In the genomic region with DNA sequence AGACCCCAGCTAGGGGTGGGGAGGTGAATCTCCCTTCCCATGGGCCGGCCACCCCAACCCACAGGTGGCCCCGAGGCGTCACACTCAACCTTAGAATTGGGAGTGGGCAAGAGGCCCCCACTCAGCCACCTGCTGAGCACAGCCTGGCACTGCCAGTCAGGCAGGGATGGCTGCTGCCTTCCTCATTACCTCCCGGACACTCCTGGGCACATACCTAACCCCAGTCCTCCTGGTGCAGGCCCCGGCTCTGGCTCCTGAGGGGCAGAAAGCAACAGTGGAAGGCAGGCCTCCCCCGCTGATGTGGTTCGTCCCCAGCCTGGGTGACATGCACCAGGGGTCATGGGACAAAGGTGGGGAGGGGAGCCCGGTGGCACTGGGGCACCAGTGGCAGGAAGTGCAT, we compare ENCODE assay signal across 26 cellular contexts.
"Had no signal": no experiment of that assay in that cellular context is flagged by ENCODE, and none has a peak within 500 bp of the region (broad histone marks: within the 10 kb centered on the region; RNA-seq: fewer than 3 reads in every experiment).

No MANE protein-coding gene starts in this region.

- H3K27me3 ChIP-seq: hepatocyte, neural progenitor cell, testis, thyroid gland, transverse colon, upper lobe of left lung, vagina had no signal

- H3K79me2 ChIP-seq: hepatocyte had no signal

- H3K4me3 ChIP-seq: hepatocyte, left lung, lung, neural progenitor cell, pancreas, prostate gland, skin epidermis, stomach, testis, thyroid gland, transverse colon, upper lobe of left lung, vagina had no signal

- H3K9ac ChIP-seq: neural progenitor cell had no signal

- H3K9me3 ChIP-seq: left lung, pancreas, prostate gland, stomach, testis, thyroid gland, transverse colon, upper lobe of left lung, vagina had no signal

- H3K27ac ChIP-seq: hepatocyte, left lung, neural progenitor cell, pancreas, prostate gland, skin epidermis, stomach, testis, thyroid gland, transverse colon, upper lobe of left lung, vagina had no signal

- H2AFZ ChIP-seq: hepatocyte, neural progenitor cell had no signal

- FAIRE-seq: pancreas had no signal

- H3K36me3 ChIP-seq: left lung, neural progenitor cell, pancreas, prostate gland, stomach, thyroid gland, transverse colon, upper lobe of left lung, vagina had no signal

- ATAC-seq: left colon; left lung; natural killer cell; pancreas; right cardiac atrium; sciatic nerve; stimulated activated naive B cell treated with anti-CD40 and anti-IgM and Interleukin-4, amounts not matched to agents 10 μg/mL and 1 μg/mL and 100 μg/mL, for 72 hours; stimulated activated naive CD8-positive, alpha-beta T cell treated with anti-CD3 and anti-CD28 coated beads, Interleukin-15, Interleukin-2, amounts not matched to agents 100 U/mL and 50 U/mL, for 24 hours had no signal

- H3K4me2 ChIP-seq: hepatocyte, neural progenitor cell had no signal

- H3K4me1 ChIP-seq: left lung, neural progenitor cell, pancreas, prostate gland, stomach, testis, thyroid gland, transverse colon, upper lobe of left lung, vagina had no signal

- DNase-seq: islet precursor cell; left colon; naive B cell; natural killer cell; nephron progenitor cell; pancreas; retina; right cardiac atrium; stimulated activated CD4-positive, alpha-beta T cell treated with anti-CD3 and anti-CD28 coated beads, Interleukin-12 subunit alpha, Interleukin-12 subunit beta, amount 100 ng/mL, for 4 hours; stimulated activated CD4-positive, alpha-beta T cell treated with anti-CD3 and anti-CD28 coated beads, Interleukin-15, amount 100 ng/mL, for 24 hours; stimulated activated CD4-positive, alpha-beta T cell treated with anti-CD3 and anti-CD28 coated beads, Interleukin-4, amount 100 ng/mL, for 1 hour; stimulated activated naive B cell treated with anti-CD40 and anti-IgM and Interleukin-4, amounts not matched to agents 10 μg/mL and 1 μg/mL and 100 μg/mL, for 72 hours; stimulated activated naive CD8-positive, alpha-beta T cell treated with anti-CD3 and anti-CD28 coated beads, Interleukin-15, Interleukin-2, amounts not matched to agents 100 U/mL and 50 U/mL, for 24 hours; stomach; testis; thyroid gland; transverse colon had no signal
